In the genomic region with DNA sequence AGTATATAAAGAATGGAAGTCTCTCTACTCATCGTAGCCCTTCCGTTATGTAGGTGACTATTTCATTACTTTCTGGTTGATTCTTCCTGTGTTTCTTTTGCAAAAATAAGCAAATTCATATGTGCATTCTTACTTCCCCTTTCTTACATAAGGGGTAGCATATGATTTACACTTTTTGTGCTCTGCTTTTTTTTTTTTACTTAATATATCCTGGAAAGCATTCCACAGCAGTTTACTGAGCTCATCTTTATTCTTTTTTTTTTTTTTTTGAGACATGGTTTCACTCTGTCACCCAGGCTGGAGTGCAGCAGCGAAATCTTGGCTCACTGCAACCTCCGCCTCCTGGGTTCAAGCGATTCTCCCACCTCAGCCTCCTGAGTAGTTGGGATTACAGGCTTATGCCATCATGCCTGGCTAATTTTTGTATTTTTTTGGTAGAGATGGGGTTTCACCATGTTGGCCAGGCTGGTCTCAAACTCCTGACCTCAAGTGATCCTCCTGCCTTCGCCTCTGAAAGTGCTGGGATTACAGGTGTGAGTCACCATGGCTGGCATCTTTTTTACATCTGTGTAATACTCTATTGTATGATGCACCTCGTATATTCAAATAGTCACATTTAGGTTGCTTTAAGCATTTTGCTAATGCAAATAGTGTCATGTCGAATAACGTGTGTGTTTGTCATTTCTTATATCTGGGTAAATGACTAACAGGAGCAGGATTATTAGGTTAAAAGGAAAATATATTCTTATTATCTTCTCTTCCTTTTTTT, we compare ENCODE assay signal across 11 cellular contexts. TPM values are rescaled to one million over a fixed set of nuclear protein-coding genes. Genes with fewer than 3 reads are reported as not detected.
DNase-seq lines count a peak whose midpoint lies in the region; ATAC-seq lines count a peak whose summit lies in the region.
"Had no signal": no experiment of that assay in that cellular context is flagged by ENCODE, and none has a peak within 500 bp of the region (broad histone marks: within the 10 kb centered on the region; RNA-seq: fewer than 3 reads in every experiment).

No MANE protein-coding gene starts in this region.

- peaks cover 24 to 42% (median 40%) of the 10 kb centered on the region in 3 donors for H3K27me3 Mint-ChIP-seq in naive B cell
- H3K27me3 Mint-ChIP-seq: brain had no signal

- DNase-seq in SIG-M5 treated with dmso at 0.1 percent for 504 hours (lab: John Stamatoyannopoulos, UW; ENCODE audit: unreplicated experiment) (peak; percentile 69), SIG-M5 (lab: John Stamatoyannopoulos, UW) (no peak), naive B cell (peak; percentile 48), G401 (ENCODE audit: low spot score) (no peak), NCI-H2196 (lab: John Stamatoyannopoulos, UW; ENCODE audit: unreplicated experiment) (no peak)
- DNase-seq: activated CD4-positive, alpha-beta T cell treated with anti-CD3 and anti-CD28 coated beads, Interleukin-2, amount 50 U/mL, for 48 hours; foreskin fibroblast had no signal

- peaks cover 0 to 3% (median 0%) of the 10 kb centered on the region in 7 donors for H3K9me3 Mint-ChIP-seq in naive B cell
- H3K9me3 Mint-ChIP-seq: brain had no signal

- in situ Hi-C loops in G401 (cut with HindIII; ENCODE audit: low sequenced_read_pairs) = no loop called here

- peak overlapping the region in 4 of 6 donors; percentile 78 to 95 (median 92) for H3K27ac Mint-ChIP-seq in naive B cell

- H3K4me3 Mint-ChIP-seq in naive B cell = peak overlapping the region; percentile 29 to 85 (median 68)
- H3K4me3 Mint-ChIP-seq: brain had no signal

- peak; percentile 24 for ATAC-seq in HG02588 (IDR thresholded peaks at IDR 0.05; ENCODE audit: unreplicated experiment)
- ATAC-seq in HG03575 (IDR thresholded peaks at IDR 0.05; ENCODE audit: extremely low read depth, insufficient number of reproducible peaks, low FRiP score, unreplicated experiment) = peak; percentile 5
- ATAC-seq in naive B cell (ENCODE audit: low read depth in 2 of 2) = peak; percentile 20 to 23
- ATAC-seq in GM19467 (IDR thresholded peaks at IDR 0.05; ENCODE audit: unreplicated experiment) = no peak

- H3K36me3 Mint-ChIP-seq in naive B cell = no peaks in the 10 kb centered on the region

- H3K4me1 Mint-ChIP-seq in naive B cell = peaks cover 31 to 46% (median 33%) of the 10 kb centered on the region in 3 donors

RNA-seq across cellular contexts. Expression of gene SCAMP5, which starts 13.1 kb away (rescaled TPM):
- polyA plus RNA-seq in naive B cell (ENCODE audit: low read depth in 6 of 6) = not detected
- total RNA-seq in G401 (2014; rRNA removed; shearing (Covaris generic)) = 7.7 and 15.0 TPM in 2 replicates

RNA-seq across cellular contexts. Expression of gene PPCDC, which starts 15.0 kb away (rescaled TPM):
- polyA plus RNA-seq in naive B cell (ENCODE audit: low read depth in 6 of 6) = 1 to 10 TPM; 4.5 to 8.9 (median 7.1) TPM
- total RNA-seq in G401 (2014; rRNA removed; shearing (Covaris generic)) = 17.1 and 26.2 TPM in 2 replicates

RNA-seq across cellular contexts. Expression of gene RPP25, which starts 51.9 kb away (rescaled TPM):
- polyA plus RNA-seq in naive B cell (ENCODE audit: low read depth in 6 of 6) = 1 to 10 TPM in 5 of 6 donors, under 1 TPM in 1; 0.92 to 3.6 (median 2.7) TPM
- total RNA-seq in G401 (2014; rRNA removed; shearing (Covaris generic)) = 28.8 and 31.8 TPM in 2 replicates

Comparison
In these comparisons a context has a peak if more than half of its experiments do, and no peak if none do; other contexts are left out.
1. DNase-seq: peak in SIG-M5 treated with dmso at 0.1 percent for 504 hours (single experiment) and naive B cell (single experiment); none in SIG-M5 (single experiment), G401 (single experiment) and NCI-H2196 (single experiment).